8 cellular contexts compared by ENCODE assay signal in the genomic region with DNA sequence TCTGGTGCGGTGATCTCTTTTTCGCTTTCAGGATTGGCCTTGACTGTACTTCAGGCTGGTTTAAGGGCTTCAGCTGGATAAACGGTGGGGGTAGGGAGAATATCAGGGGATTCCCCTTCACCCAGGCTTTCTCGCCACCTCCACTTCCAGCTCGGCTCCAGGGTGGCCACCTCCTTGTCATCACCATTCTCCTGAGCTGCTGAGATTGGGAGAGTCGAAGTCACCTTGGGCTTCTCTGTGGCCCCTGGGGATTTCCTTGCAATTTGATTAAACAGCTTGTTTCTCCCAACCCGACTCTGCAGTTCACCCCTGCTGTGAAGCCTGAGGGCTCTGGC. TPM values are rescaled to one million over a fixed set of nuclear protein-coding genes. Genes with fewer than 3 reads are reported as not detected.
DNase-seq lines count a peak whose midpoint lies in the region; ATAC-seq and TF ChIP-seq lines count a peak whose summit lies in the region.

No MANE protein-coding gene starts in this region.

- no peaks in the 10 kb centered on the region for H3K27me3 ChIP-seq in thoracic aorta (replicated peaks; ENCODE audit: insufficient read depth)

- no peaks in the 10 kb centered on the region for H3K36me3 ChIP-seq in thoracic aorta

- no peaks in the 10 kb centered on the region for H3K9me3 Mint-ChIP-seq in activated T-cell treated with anti-CD3 and anti-CD28 coated beads, Interleukin-2, amount 50 U/mL, for 4 hours
- H3K9me3 Mint-ChIP-seq in immature natural killer cell = no peaks in the 10 kb centered on the region

- DNase-seq in activated T-cell treated with anti-CD3 and anti-CD28 coated beads, Interleukin-2, amount 50 U/mL, for 4 hours = no peak
- DNase-seq in activated T-cell treated with anti-CD3 and anti-CD28 coated beads for 4 hours (no peak), T-helper 17 cell (no peak), immature natural killer cell (peak in 1 of 3 donors; percentile 24), thoracic aorta (ENCODE audit: low spot score) (no peak), NCI-H748 treated with DMSO at 0.1 percent for 48 hours (lab: John Stamatoyannopoulos, UW) (no peak), OCI-M1 (lab: John Stamatoyannopoulos, UW) (no peak)
- no peak for DNase-seq in stimulated activated CD4-positive, alpha-beta T cell treated with anti-CD3 and anti-CD28 coated beads, Interleukin-4, amount 100 ng/mL, for 4 hours

- H3K27me3 Mint-ChIP-seq in activated T-cell treated with anti-CD3 and anti-CD28 coated beads, Interleukin-2, amount 50 U/mL, for 4 hours (ENCODE audit: low read depth) = peaks cover 36% of the 10 kb centered on the region
- H3K27me3 Mint-ChIP-seq in T-helper 17 cell (peaks cover 38% of the 10 kb centered on the region), immature natural killer cell (ENCODE audit: low read depth in 3 of 3) (peaks cover 1 to 5% (median 2%) of the 10 kb centered on the region in 3 donors)

- peaks cover 25% of the 10 kb centered on the region for H3K4me1 Mint-ChIP-seq in activated T-cell treated with anti-CD3 and anti-CD28 coated beads, Interleukin-2, amount 50 U/mL, for 4 hours (ENCODE audit: low read depth)
- H3K4me1 Mint-ChIP-seq in T-helper 17 cell (peaks cover 10% of the 10 kb centered on the region), immature natural killer cell (peaks cover 19 to 29% of the 10 kb centered on the region in 2 donors)

- H3K27ac Mint-ChIP-seq in T-helper 17 cell = peak overlapping the region; percentile 37
- peak overlapping the region in 5 of 6 donors; percentile 61 to 90 (median 85) for H3K27ac Mint-ChIP-seq in immature natural killer cell

- H3K27ac ChIP-seq in thoracic aorta = no peak overlapping the region

- H3K9me3 ChIP-seq in T-helper 17 cell (ENCODE audit: control insufficient read depth, low read length, poor library complexity, severe bottlenecking) (no peaks in the 10 kb centered on the region), thoracic aorta (no peaks in the 10 kb centered on the region)

- H3K4me1 ChIP-seq in thoracic aorta (ENCODE audit: control insufficient read depth in 1 of 2, low read depth in 2 of 2) = peaks cover 4 to 13% of the 10 kb centered on the region in 2 donors

- no peaks in the 10 kb centered on the region for H3K36me3 Mint-ChIP-seq in activated T-cell treated with anti-CD3 and anti-CD28 coated beads, Interleukin-2, amount 50 U/mL, for 4 hours (ENCODE audit: insufficient read depth)
- H3K36me3 Mint-ChIP-seq in T-helper 17 cell (ENCODE audit: low read depth) (peaks cover 4% of the 10 kb centered on the region), immature natural killer cell (no peaks in the 10 kb centered on the region)

- H3K4me3 Mint-ChIP-seq in activated T-cell treated with anti-CD3 and anti-CD28 coated beads, Interleukin-2, amount 50 U/mL, for 4 hours = peak overlapping the region; percentile 75
- H3K4me3 Mint-ChIP-seq in T-helper 17 cell = peak overlapping the region; percentile 77
- peak overlapping the region; percentile 79 to 88 (median 84) for H3K4me3 Mint-ChIP-seq in immature natural killer cell

- peak in 1 of 2 donors; percentile 4 for ATAC-seq in activated T-cell treated with anti-CD3 and anti-CD28 coated beads, Interleukin-2, amount 50 U/mL, for 4 hours
- ATAC-seq in T-helper 17 cell = peak; percentile 12
- ATAC-seq in thoracic aorta (ENCODE audit: insufficient number of reproducible peaks, low FRiP score, low read depth) = no peak

- no peak for TF ChIP-seq CTCF in thoracic aorta (IDR thresholded peaks at IDR 0.05)

- H3K4me3 ChIP-seq in thoracic aorta = peak overlapping the region; percentile 73

RNA-seq across cellular contexts. Expression of a gene that starts 1.0 kb away (rescaled TPM):
- total RNA-seq in activated T-cell treated with anti-CD3 and anti-CD28 coated beads, Interleukin-2, amount 50 U/mL, for 4 hours = 1 to 10 TPM in 1 of 3 donors, under 1 TPM in 2; 0.60 to 1.8 (median 0.87) TPM
- total RNA-seq in T-helper 17 cell (under 1 TPM in 1 of 2 donors, not detected in 1; 0.32 TPM), thoracic aorta (under 1 TPM in 1 of 2 donors, not detected in 1; 0.14 TPM)
- polyA plus RNA-seq in immature natural killer cell = 1 to 10 TPM; 1.9 to 6.1 (median 3.7) TPM

RNA-seq across cellular contexts. Expression of a gene that starts 10.2 kb away (rescaled TPM):
- 1 to 10 TPM in 1 of 3 donors, under 1 TPM in 2; 0.48 to 1.4 (median 0.73) TPM for total RNA-seq in activated T-cell treated with anti-CD3 and anti-CD28 coated beads, Interleukin-2, amount 50 U/mL, for 4 hours
- total RNA-seq in T-helper 17 cell (under 1 TPM; 0.82 to 0.86 TPM), thoracic aorta (1 to 10 TPM; 2.4 to 5.4 TPM)
- not detected for polyA plus RNA-seq in immature natural killer cell

RNA-seq across cellular contexts. Expression of a gene that starts 26.5 kb away (rescaled TPM):
- 10 to 100 TPM in 2 of 3 donors, 1 to 10 TPM in 1; 7.1 to 14.4 (median 12.7) TPM for total RNA-seq in activated T-cell treated with anti-CD3 and anti-CD28 coated beads, Interleukin-2, amount 50 U/mL, for 4 hours
- total RNA-seq in T-helper 17 cell (10 to 100 TPM; 13.9 to 14.6 TPM), thoracic aorta (10 to 100 TPM; 17.6 to 30.1 TPM)
- 10 to 100 TPM; 17.4 to 29.7 (median 22.4) TPM for polyA plus RNA-seq in immature natural killer cell

RNA-seq across cellular contexts. Expression of a gene that starts 47.1 kb away (rescaled TPM):
- total RNA-seq in activated T-cell treated with anti-CD3 and anti-CD28 coated beads, Interleukin-2, amount 50 U/mL, for 4 hours = under 1 TPM in 1 of 3 donors, not detected in 2; 0.37 TPM
- total RNA-seq in T-helper 17 cell = not detected
- polyA plus RNA-seq in immature natural killer cell = not detected
- total RNA-seq in thoracic aorta = not detected

RNA-seq across cellular contexts. Expression of a gene that starts 50.8 kb away (rescaled TPM):
- 10 to 100 TPM; 17.9 to 18.4 (median 18.2) TPM for total RNA-seq in activated T-cell treated with anti-CD3 and anti-CD28 coated beads, Interleukin-2, amount 50 U/mL, for 4 hours
- total RNA-seq in T-helper 17 cell (10 to 100 TPM; 19.3 to 21.8 TPM), thoracic aorta (10 to 100 TPM; 23.0 to 26.0 TPM)
- 10 to 100 TPM; 11.9 to 26.7 (median 19.7) TPM for polyA plus RNA-seq in immature natural killer cell
